33 cellular contexts compared by ENCODE assay signal in the genomic region with DNA sequence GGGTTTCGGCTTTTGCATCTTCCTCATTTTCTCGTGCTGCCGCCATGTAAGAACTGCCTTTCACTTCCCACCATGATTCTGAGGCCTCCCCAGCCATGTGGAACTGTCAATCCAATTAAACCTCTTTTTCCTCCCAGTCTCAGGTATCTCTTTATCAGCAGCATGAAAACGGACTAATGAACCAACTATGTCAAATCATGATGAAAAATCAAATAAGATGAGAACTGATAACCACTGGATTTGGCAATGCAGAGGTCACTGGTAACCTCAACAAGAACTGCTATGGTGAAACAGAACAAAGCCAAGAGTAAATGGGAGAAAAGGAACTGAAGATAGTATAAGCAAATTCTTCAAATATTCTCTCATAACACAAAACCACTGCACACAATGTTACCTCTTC. TPM values are rescaled to one million over a fixed set of nuclear protein-coding genes. Genes with fewer than 3 reads are reported as not detected.
"Had no signal": no experiment of that assay in that cellular context is flagged by ENCODE, and none has a peak within 500 bp of the region (broad histone marks: within the 10 kb centered on the region; RNA-seq: fewer than 3 reads in every experiment).

No MANE protein-coding gene starts in this region.

- DNase-seq: activated CD4-positive, alpha-beta T cell treated with anti-CD3 and anti-CD28 coated beads, Interleukin-2, amount 10 ng/mL, durations not matched to agents 24 days and 14 days; activated CD4-positive, alpha-beta T cell treated with anti-CD3 and anti-CD28 coated beads, Interleukin-2, amount 50 U/mL, for 4 hours; activated CD4-positive, CD25-positive, alpha-beta regulatory T cell; activated CD8-positive, alpha-beta T cell treated with anti-CD3 and anti-CD28 coated beads for 36 hours; activated gamma-delta T cell; activated naive CD4-positive, alpha-beta T cell treated with Interleukin-2 at 50 U/mL for 16 hours; activated naive CD8-positive, alpha-beta T cell treated with anti-CD3 and anti-CD28 coated beads, Interleukin-2, amount 10 ng/mL, durations not matched to agents 7 days and 5 days; activated T-cell treated with anti-CD3 and anti-CD28 coated beads, Interleukin-2, amount 50 U/mL, for 1 hour; amygdala; MM.1S; NCI-H1092; NCI-H1436 treated with DMSO at 0.1 percent for 48 hours; NCI-H1694 treated with DMSO at 0.1 percent for 48 hours; NCI-H2029; NCI-H345; NCI-H526; NCI-H748 treated with DMSO at 0.1 percent for 48 hours; NK-92 treated with Interleukin-12 subunit alpha and Interleukin-12 subunit beta, amount 100 ng/mL, for 24 hours; SHP77; SJCRH30; SW 1271; T-helper 1 cell; T-helper 2 cell; T-helper 9 cell; WERI-Rb-1 had no signal

- H3K27ac ChIP-seq: ascending aorta, cardiac muscle cell, KMS-11, SJCRH30, WERI-Rb-1 had no signal

- H3K4me3 Mint-ChIP-seq: activated CD4-positive, alpha-beta T cell treated with anti-CD3 and anti-CD28 coated beads, Interleukin-2, amount 10 ng/mL, durations not matched to agents 24 days and 14 days; activated CD8-positive, alpha-beta T cell treated with anti-CD3 and anti-CD28 coated beads for 36 hours; activated naive CD4-positive, alpha-beta T cell treated with anti-CD3 and anti-CD28 coated beads, Interleukin-2, amount 50 U/mL, for 24 hours; activated naive CD8-positive, alpha-beta T cell treated with anti-CD3 and anti-CD28 coated beads, Interleukin-2, amount 10 ng/mL, durations not matched to agents 7 days and 5 days; central memory CD8-positive, alpha-beta T cell had no signal

- H3K9me3 ChIP-seq: ascending aorta, SJCRH30 had no signal

- H3K4me3 ChIP-seq: ascending aorta, cardiac muscle cell, SJCRH30 had no signal

- H3K27me3 ChIP-seq: ascending aorta had no signal

- H3K36me3 ChIP-seq: ascending aorta, cardiac muscle cell, SJCRH30, WERI-Rb-1 had no signal

- H3K9ac ChIP-seq: KMS-11 had no signal

- H3K4me2 ChIP-seq: KMS-11 had no signal

- H3K4me1 ChIP-seq: SJCRH30 had no signal

- H3K27ac Mint-ChIP-seq: activated CD4-positive, alpha-beta T cell treated with anti-CD3 and anti-CD28 coated beads, Interleukin-2, amount 10 ng/mL, durations not matched to agents 24 days and 14 days; activated CD8-positive, alpha-beta T cell treated with anti-CD3 and anti-CD28 coated beads for 36 hours; activated naive CD4-positive, alpha-beta T cell treated with anti-CD3 and anti-CD28 coated beads, Interleukin-2, amount 50 U/mL, for 24 hours; activated naive CD8-positive, alpha-beta T cell treated with anti-CD3 and anti-CD28 coated beads, Interleukin-2, amount 10 ng/mL, durations not matched to agents 7 days and 5 days; activated T-helper 2 cell treated with anti-CD3 and anti-CD28 coated beads, Interferon-gamma antibody, Interleukin-2, Interleukin-4, amounts not matched to agents 10 μg/mL and 5 μg/mL and 100 μg/mL, durations not matched to agents 14 hours and 24 hours and 36 hours had no signal

- ATAC-seq: activated CD8-positive, alpha-beta T cell treated with anti-CD3 and anti-CD28 coated beads for 36 hours; Panc1 had no signal

- H3K27me3 Mint-ChIP-seq: activated naive CD4-positive, alpha-beta T cell treated with anti-CD3 and anti-CD28 coated beads, Interleukin-2, amount 50 U/mL, for 24 hours had no signal

RNA-seq across cellular contexts. Expression of a gene that starts 6.0 kb away (rescaled TPM):
- total RNA-seq: chondrocyte had no signal
